In the genomic region with DNA sequence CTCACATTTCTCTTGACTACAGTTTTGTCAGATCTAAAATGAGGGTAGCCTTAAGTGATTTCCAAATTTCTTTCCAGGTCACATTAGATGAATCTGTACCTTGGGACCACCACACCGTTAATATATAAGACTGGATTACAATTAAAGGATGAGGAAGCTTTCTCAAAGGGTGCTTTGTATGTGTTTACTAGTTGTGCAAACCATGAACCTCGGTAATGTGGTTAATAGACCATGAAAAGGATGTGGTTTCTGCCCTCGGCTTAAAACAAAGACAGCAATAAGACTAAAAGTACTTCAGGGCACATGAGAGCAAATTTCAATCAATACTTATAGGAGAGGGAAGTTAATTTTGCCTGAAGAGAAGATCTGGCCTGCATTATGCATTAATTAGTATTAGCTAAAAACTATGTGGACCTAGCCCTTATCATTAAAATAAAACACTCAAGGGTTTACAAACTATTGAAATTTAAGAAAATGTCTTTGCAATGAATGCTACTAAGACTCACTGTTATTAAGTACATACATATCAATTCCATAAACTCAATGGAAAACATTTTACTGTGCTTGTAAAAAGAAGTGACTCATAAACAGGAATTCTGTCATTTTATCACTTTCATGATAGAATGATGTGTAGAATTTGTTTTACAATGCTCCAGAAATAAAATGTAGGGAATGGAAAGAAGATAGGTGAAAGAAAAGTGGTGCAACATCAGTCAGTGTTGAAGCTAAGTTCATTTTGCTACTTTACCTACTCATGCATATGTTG, we compare ENCODE assay signal across 8 cellular contexts. TPM values are rescaled to one million over a fixed set of nuclear protein-coding genes. Genes with fewer than 3 reads are reported as not detected.
A peak's percentile ranks its signal among the peaks of the same experiment; 100 is the strongest.
DNase-seq lines count a peak whose midpoint lies in the region; ATAC-seq and TF ChIP-seq lines count a peak whose summit lies in the region.

No MANE protein-coding gene starts in this region.

- ATAC-seq in GM18520 (IDR thresholded peaks at IDR 0.05; ENCODE audit: unreplicated experiment) (peak; percentile 32), HG03045 (IDR thresholded peaks at IDR 0.05; ENCODE audit: unreplicated experiment) (peak; percentile 29)

- peak overlapping the region; percentile 82 for H3K4me3 ChIP-seq in ACC112 (ENCODE audit: low read depth, low read length)

- H2AFZ ChIP-seq in ACC112 (ENCODE audit: low read length, unreplicated experiment): peak overlapping the region; percentile 27

- DNase-seq in NCI-H82 treated with DMSO at 0.1 percent for 48 hours (lab: John Stamatoyannopoulos, UW; ENCODE audit: unreplicated experiment) (peak; percentile 42), epidermal melanocyte (ENCODE audit: insufficient read length, low spot score) (peak; percentile 76), mesothelial cell of epicardium (ENCODE audit: low spot score in 2 of 2, unreplicated experiment in 2 of 2) (no peak), NCI-H524 treated with DMSO at 0.1 percent for 48 hours (lab: John Stamatoyannopoulos, UW) (no peak)

- no peak overlapping the region for H3K4me3 Mint-ChIP-seq in mesothelial cell of epicardium

- no peaks in the 10 kb centered on the region for H3K27me3 ChIP-seq in ACC112 (ENCODE audit: insufficient read depth, low read length)

- no peaks in the 10 kb centered on the region for H3K36me3 ChIP-seq in ACC112 (ENCODE audit: insufficient read depth, low read length)

- no peaks in the 10 kb centered on the region for H3K36me3 Mint-ChIP-seq in mesothelial cell of epicardium

- H3K4me1 Mint-ChIP-seq in mesothelial cell of epicardium: peaks cover 10% of the 10 kb centered on the region

- H3K27me3 Mint-ChIP-seq in mesothelial cell of epicardium (ENCODE audit: low read depth): no peaks in the 10 kb centered on the region

- H3K4me1 ChIP-seq in ACC112 (ENCODE audit: control insufficient read depth, insufficient read depth, low read length, unreplicated experiment): peaks cover 17% of the 10 kb centered on the region

- H3K79me2 ChIP-seq in ACC112 (ENCODE audit: control insufficient read depth, insufficient read depth, low read length, unreplicated experiment): peaks cover 6% of the 10 kb centered on the region

- H3K9me3 Mint-ChIP-seq in mesothelial cell of epicardium: no peaks in the 10 kb centered on the region

- H3K27ac Mint-ChIP-seq in mesothelial cell of epicardium: no peak overlapping the region

- no peak overlapping the region for H3K27ac ChIP-seq in ACC112 (ENCODE audit: low read depth, low read length)
- peak overlapping the region; percentile 95 for H3K27ac ChIP-seq in temporal lobe (ENCODE audit: low read depth, low read length)

- no peak for TF ChIP-seq CTCF in mesothelial cell of epicardium (IDR thresholded peaks at IDR 0.05; ENCODE audit: unreplicated experiment)

RNA-seq across cellular contexts. Expression of gene TMX4, which starts 0.9 kb away (rescaled TPM):
- total RNA-seq in temporal lobe (34.9 TPM), mesothelial cell of epicardium (28.7 to 33.7 TPM (median 31.3 TPM) in 3 replicates)

Comparison
In these comparisons a context has a peak if more than half of its experiments do, and no peak if none do; other contexts are left out.
1. DNase-seq: peak in NCI-H82 treated with DMSO at 0.1 percent for 48 hours (single experiment) and epidermal melanocyte (single experiment); none in mesothelial cell of epicardium (0 of 2) and NCI-H524 treated with DMSO at 0.1 percent for 48 hours (single experiment).